Comparison of ENCODE assay signal across 28 cellular contexts in genomic region chr10:32887481-32887880, GRCh38.
"Had no signal": no experiment of that assay in that cellular context is flagged by ENCODE, and none has a peak within 500 bp of the region (broad histone marks: within the 10 kb centered on the region; RNA-seq: fewer than 3 reads in every experiment).

No MANE protein-coding gene starts in this region.

- H3K9me3 Mint-ChIP-seq: activated CD4-positive, alpha-beta memory T cell treated with anti-CD3 and anti-CD28 coated beads, Interleukin-2, amount 10 ng/mL, durations not matched to agents 7 days and 5 days; activated CD4-positive, alpha-beta T cell treated with anti-CD3 and anti-CD28 coated beads, Interleukin-2, amount 10 ng/mL, durations not matched to agents 24 days and 14 days; activated naive CD4-positive, alpha-beta T cell treated with anti-CD3 and anti-CD28 coated beads, Interleukin-2, amount 10 ng/mL, durations not matched to agents 7 days and 5 days; activated naive CD8-positive, alpha-beta T cell treated with anti-CD3 and anti-CD28 coated beads, Interleukin-2, amount 10 ng/mL, durations not matched to agents 7 days and 5 days; activated T-cell treated with anti-CD3 and anti-CD28 coated beads, Interleukin-2, amount 50 U/mL, for 24 hours; brain; natural killer cell treated with Interleukin-12 subunit alpha and Interleukin-12 subunit beta and Interleukin-15 and Interleukin-18, amount 100 ng/mL, for 72 hours had no signal

- H3K4me1 Mint-ChIP-seq: activated naive CD8-positive, alpha-beta T cell treated with anti-CD3 and anti-CD28 coated beads, Interleukin-2, amount 10 ng/mL, durations not matched to agents 7 days and 5 days; brain had no signal

- H3K27ac ChIP-seq: ascending aorta, cardiac muscle cell, colonic mucosa, left lung, right atrium auricular region, thoracic aorta, upper lobe of left lung, WERI-Rb-1 had no signal

- ATAC-seq: left lung, mucosa of descending colon had no signal

- H3K27me3 Mint-ChIP-seq: activated CD4-positive, alpha-beta memory T cell treated with anti-CD3 and anti-CD28 coated beads, Interleukin-2, amount 10 ng/mL, durations not matched to agents 7 days and 5 days; activated naive CD8-positive, alpha-beta T cell treated with anti-CD3 and anti-CD28 coated beads, Interleukin-2, amount 10 ng/mL, durations not matched to agents 7 days and 5 days; activated T-cell treated with anti-CD3 and anti-CD28 coated beads, Interleukin-2, amount 50 U/mL, for 24 hours; brain had no signal

- H3K9me3 ChIP-seq: ascending aorta, colonic mucosa, left lung, mucosa of descending colon, right atrium auricular region, thoracic aorta, upper lobe of left lung had no signal

- H3K27me3 ChIP-seq: ascending aorta, cardiac muscle cell, colonic mucosa, left lung, right atrium auricular region, upper lobe of left lung had no signal

- H3K4me3 Mint-ChIP-seq: activated CD4-positive, alpha-beta memory T cell treated with anti-CD3 and anti-CD28 coated beads, Interleukin-2, amount 10 ng/mL, durations not matched to agents 7 days and 5 days; activated CD4-positive, alpha-beta T cell treated with anti-CD3 and anti-CD28 coated beads, Interleukin-2, amount 10 ng/mL, durations not matched to agents 24 days and 14 days; activated naive CD4-positive, alpha-beta T cell treated with anti-CD3 and anti-CD28 coated beads, Interleukin-2, amount 10 ng/mL, durations not matched to agents 7 days and 5 days; activated naive CD8-positive, alpha-beta T cell treated with anti-CD3 and anti-CD28 coated beads, Interleukin-2, amount 10 ng/mL, durations not matched to agents 7 days and 5 days; activated T-cell treated with anti-CD3 and anti-CD28 coated beads, Interleukin-2, amount 50 U/mL, for 24 hours; brain; natural killer cell treated with Interleukin-12 subunit alpha and Interleukin-12 subunit beta and Interleukin-15 and Interleukin-18, amount 100 ng/mL, for 72 hours had no signal

- DNase-seq: activated CD4-positive, alpha-beta memory T cell treated with anti-CD3 and anti-CD28 coated beads, Interleukin-2, amount 10 ng/mL, durations not matched to agents 7 days and 5 days; activated CD4-positive, alpha-beta T cell treated with anti-CD3 and anti-CD28 coated beads, Interleukin-2, amount 10 ng/mL, durations not matched to agents 24 days and 14 days; activated CD4-positive, CD25-positive, alpha-beta regulatory T cell treated with anti-CD3 and anti-CD28 coated beads, Interleukin-2, amount 50 U/mL, for 72 hours; activated CD8-positive, alpha-beta memory T cell treated with anti-CD3 and anti-CD28 coated beads, Interleukin-2, amount 50 U/mL, for 48 hours; activated gamma-delta T cell; activated naive CD4-positive, alpha-beta T cell treated with anti-CD3 and anti-CD28 coated beads, Interleukin-2, amount 10 ng/mL, durations not matched to agents 7 days and 5 days; activated naive CD8-positive, alpha-beta T cell treated with anti-CD3 and anti-CD28 coated beads, Interleukin-2, amount 10 ng/mL, durations not matched to agents 7 days and 5 days; activated T-cell treated with anti-CD3 and anti-CD28 coated beads, Interleukin-2, amount 50 U/mL, for 24 hours; cerebellar nuclear complex; colonic mucosa; effector CD8-positive, alpha-beta T cell; mesendoderm; mucosa of descending colon; stimulated activated CD4-positive, alpha-beta T cell treated with anti-CD3 and anti-CD28 coated beads, Interleukin-15, amount 100 ng/mL, for 24 hours; stimulated activated CD4-positive, alpha-beta T cell treated with anti-CD3 and anti-CD28 coated beads, Interleukin-2, amount 100 ng/mL, for 24 hours; stimulated activated naive CD4-positive, alpha-beta T cell treated with Interleukin-2 at 50 U/mL for 16 hours; WERI-Rb-1 had no signal

- H3K36me3 ChIP-seq: ascending aorta, cardiac muscle cell, colonic mucosa, left lung, right atrium auricular region, thoracic aorta, upper lobe of left lung, WERI-Rb-1 had no signal

- FAIRE-seq: frontal cortex, TTC549 had no signal

- H3K27ac Mint-ChIP-seq: activated CD4-positive, alpha-beta memory T cell treated with anti-CD3 and anti-CD28 coated beads, Interleukin-2, amount 10 ng/mL, durations not matched to agents 7 days and 5 days; activated CD4-positive, alpha-beta T cell treated with anti-CD3 and anti-CD28 coated beads, Interleukin-2, amount 10 ng/mL, durations not matched to agents 24 days and 14 days; activated naive CD4-positive, alpha-beta T cell treated with anti-CD3 and anti-CD28 coated beads, Interleukin-2, amount 10 ng/mL, durations not matched to agents 7 days and 5 days; activated naive CD8-positive, alpha-beta T cell treated with anti-CD3 and anti-CD28 coated beads, Interleukin-2, amount 10 ng/mL, durations not matched to agents 7 days and 5 days; activated T-cell treated with anti-CD3 and anti-CD28 coated beads, Interleukin-2, amount 50 U/mL, for 24 hours; brain; natural killer cell treated with Interleukin-12 subunit alpha and Interleukin-12 subunit beta and Interleukin-15 and Interleukin-18, amount 100 ng/mL, for 72 hours had no signal

- H3K4me3 ChIP-seq: ascending aorta, cardiac muscle cell, colonic mucosa, left lung, lung, mucosa of descending colon, right atrium auricular region, thoracic aorta, upper lobe of left lung had no signal

- H3K4me1 ChIP-seq: ascending aorta, colonic mucosa, left lung, right atrium auricular region, upper lobe of left lung had no signal

- H3K36me3 Mint-ChIP-seq: activated naive CD4-positive, alpha-beta T cell treated with anti-CD3 and anti-CD28 coated beads, Interleukin-2, amount 10 ng/mL, durations not matched to agents 7 days and 5 days; activated naive CD8-positive, alpha-beta T cell treated with anti-CD3 and anti-CD28 coated beads, Interleukin-2, amount 10 ng/mL, durations not matched to agents 7 days and 5 days; brain; natural killer cell treated with Interleukin-12 subunit alpha and Interleukin-12 subunit beta and Interleukin-15 and Interleukin-18, amount 100 ng/mL, for 72 hours had no signal
